ENCODE assay signal across 18 cellular contexts in genomic region chr16:1639282-1639681, GRCh38. TPM values are rescaled to one million over a fixed set of nuclear protein-coding genes. Genes with fewer than 3 reads are reported as not detected.
DNase-seq lines count a peak whose midpoint lies in the region; ATAC-seq and TF ChIP-seq lines count a peak whose summit lies in the region.
"Had no signal": no experiment of that assay in that cellular context is flagged by ENCODE, and none has a peak within 500 bp of the region (broad histone marks: within the 10 kb centered on the region; RNA-seq: fewer than 3 reads in every experiment).

No MANE protein-coding gene starts in this region.

- H3K27ac ChIP-seq in 22Rv1 (peak overlapping the region; percentile 46), H9 (ENCODE audit: insufficient read length, low read depth, low read length) (no peak overlapping the region)

- no peak overlapping the region for H3K23ac ChIP-seq in H9 (ENCODE audit: insufficient read length, low read depth, low read length)

- H3K9ac ChIP-seq in H9 (ENCODE audit: extremely low read depth, insufficient read length, low read length), result no peak overlapping the region

- no peak overlapping the region for H2BK20ac ChIP-seq in H9 (ENCODE audit: low read depth, low read length, poor library complexity, severe bottlenecking)

- TF ChIP-seq CTCF in 22Rv1 (IDR thresholded peaks at IDR 0.05) (no peak), H9 (conservative IDR thresholded peaks at IDR 0.05) (no peak), nephron progenitor cell (IDR thresholded peaks at IDR 0.05) (no peak)

- H3K9me3 ChIP-seq in H9 (ENCODE audit: control insufficient read depth, low read depth, low read length), result no peaks in the 10 kb centered on the region

- H2BK15ac ChIP-seq in H9 (ENCODE audit: low read depth, low read length), result no peak overlapping the region

- H3K27me3 Mint-ChIP-seq in H9 (ENCODE audit: low read depth), result no peaks in the 10 kb centered on the region
- H3K27me3 Mint-ChIP-seq in nephron progenitor cell (ENCODE audit: low read depth, poor library complexity), result peaks cover 5% of the 10 kb centered on the region
- H3K27me3 Mint-ChIP-seq in activated CD4-positive, alpha-beta T cell treated with anti-CD3 and anti-CD28 coated beads, Interleukin-2, amount 10 ng/mL, durations not matched to agents 24 days and 14 days, result no peaks in the 10 kb centered on the region

- H2BK5ac ChIP-seq in H9 (ENCODE audit: insufficient read length, low read length), result no peak overlapping the region

- H4K8ac ChIP-seq in H9 (replicated peaks; ENCODE audit: insufficient read length, low read depth, low read length), result no peak overlapping the region

- H3K27ac Mint-ChIP-seq in H9 (peak overlapping the region in 2 of 3 experiments; percentile 16 to 44; a peak in 1 of 7 replicates), nephron progenitor cell (peak overlapping the region; percentile 53)
- H3K27ac Mint-ChIP-seq in activated CD4-positive, alpha-beta T cell treated with anti-CD3 and anti-CD28 coated beads, Interleukin-2, amount 10 ng/mL, durations not matched to agents 24 days and 14 days, result no peak overlapping the region
- H3K27ac Mint-ChIP-seq: CD8-positive, alpha-beta T cell had no signal

- H3K4me3 Mint-ChIP-seq in H9, result no peak overlapping the region
- no peak overlapping the region for H3K4me3 Mint-ChIP-seq in nephron progenitor cell
- no peak overlapping the region for H3K4me3 Mint-ChIP-seq in activated CD4-positive, alpha-beta T cell treated with anti-CD3 and anti-CD28 coated beads, Interleukin-2, amount 10 ng/mL, durations not matched to agents 24 days and 14 days
- H3K4me3 Mint-ChIP-seq: CD8-positive, alpha-beta T cell had no signal

- H4K91ac ChIP-seq in H9 (ENCODE audit: insufficient read length, low read depth, low read length), result no peak overlapping the region

- H4K5ac ChIP-seq in H9 (ENCODE audit: insufficient read length, low read depth, low read length), result no peak overlapping the region

- no peak overlapping the region for H3K56ac ChIP-seq in H9 (ENCODE audit: insufficient read length, low read depth, low read length)

- no peaks in the 10 kb centered on the region for H3K27me3 ChIP-seq in H9 (ENCODE audit: insufficient read depth, low read length)

- H3K4me1 ChIP-seq in H9 (ENCODE audit: insufficient read depth, low read length), result no peaks in the 10 kb centered on the region

- no CpG with 5 or more reads among the region's 2 CpGs for WGBS in H9 (ENCODE audit: extremely low coverage, insufficient read length, low lambda C conversion rate)

- H3K14ac ChIP-seq in H9 (ENCODE audit: insufficient read depth, low read length), result no peak overlapping the region

- no peak overlapping the region for H2BK12ac ChIP-seq in H9 (ENCODE audit: insufficient read length, low read depth, low read length)

- intact Hi-C loops in activated CD4-positive, alpha-beta T cell treated with anti-CD3 and anti-CD28 coated beads, Interleukin-2, amount 10 ng/mL, durations not matched to agents 24 days and 14 days (cut with micrococcal nuclease), result no loop called here

- no peak for ATAC-seq in HG03460 (IDR thresholded peaks at IDR 0.05; ENCODE audit: unreplicated experiment)
- ATAC-seq in HG03139 (IDR thresholded peaks at IDR 0.05; ENCODE audit: unreplicated experiment), result no peak
- ATAC-seq: CD8-positive, alpha-beta T cell; PC-3; SK-N-SH treated with all-trans-retinoic acid at 6 μM for 48 hours had no signal

- no peak overlapping the region for H3K18ac ChIP-seq in H9 (ENCODE audit: insufficient read length, low read depth, low read length)

- 0 out of 2 replicates have a peak, but pooled peaks cover 2% of the 10 kb centered on the region for H3K79me2 ChIP-seq in H9 (ENCODE audit: insufficient read depth, low read length)

- no peak overlapping the region for H2AFZ ChIP-seq in H9 (ENCODE audit: low read length)

- H3K4me2 ChIP-seq in H9 (ENCODE audit: insufficient read depth, insufficient read length, low read length), result no peak overlapping the region

- no peaks in the 10 kb centered on the region for H3K23me2 ChIP-seq in H9 (ENCODE audit: insufficient read length, low read depth, low read length, poor library complexity, severe bottlenecking)

- H3T11ph ChIP-seq in H9 (ENCODE audit: low read length), result no peak overlapping the region

- H2AK5ac ChIP-seq in H9 (ENCODE audit: insufficient read length, low read length), result no peak overlapping the region

- DNase-seq in H9, result no peak
- DNase-seq in dermis blood vessel endothelial cell, result peak; percentile 14
- no peak for DNase-seq in nephron progenitor cell
- no peak for DNase-seq in activated CD4-positive, alpha-beta T cell treated with anti-CD3 and anti-CD28 coated beads, Interleukin-2, amount 10 ng/mL, durations not matched to agents 24 days and 14 days
- no peak for DNase-seq in kidney glomerular epithelial cell (lab: John Stamatoyannopoulos, UW)
- DNase-seq: CD8-positive, alpha-beta T cell; DMS79 treated with DMSO at 0.1 percent for 48 hours; H7; NCI-H1417 treated with DMSO at 0.1 percent for 48 hours; NCI-H187 treated with DMSO at 0.1 percent for 48 hours; NCI-H526; PC-3; RPMI8226; SHP77 treated with DMSO at 0.1 percent for 48 hours had no signal

- H3K79me1 ChIP-seq in H9 (ENCODE audit: insufficient read depth, low read depth, low read length, poor library complexity, severe bottlenecking), result no peaks in the 10 kb centered on the region

- no peaks in the 10 kb centered on the region for H4K20me1 ChIP-seq in H9 (ENCODE audit: control insufficient read depth, insufficient read depth, insufficient read length)

- no peak overlapping the region for H3K4ac ChIP-seq in H9 (ENCODE audit: low read depth, low read length)

- H3K36me3 Mint-ChIP-seq in H9 (ENCODE audit: insufficient read depth in 1 of 3, low read depth in 3 of 3) (peaks cover 28 to 78% (median 58%) of the 10 kb centered on the region in 3 experiments), nephron progenitor cell (ENCODE audit: low read depth) (peaks cover 80% of the 10 kb centered on the region)
- H3K36me3 Mint-ChIP-seq in activated CD4-positive, alpha-beta T cell treated with anti-CD3 and anti-CD28 coated beads, Interleukin-2, amount 10 ng/mL, durations not matched to agents 24 days and 14 days (ENCODE audit: low read depth), result peaks cover 49% of the 10 kb centered on the region

- H2BK120ac ChIP-seq in H9 (ENCODE audit: low read depth, low read length, poor library complexity, severe bottlenecking), result no peak overlapping the region

- no peaks in the 10 kb centered on the region for H3K9me3 Mint-ChIP-seq in H9
- H3K9me3 Mint-ChIP-seq in nephron progenitor cell, result no peaks in the 10 kb centered on the region
- H3K9me3 Mint-ChIP-seq in activated CD4-positive, alpha-beta T cell treated with anti-CD3 and anti-CD28 coated beads, Interleukin-2, amount 10 ng/mL, durations not matched to agents 24 days and 14 days, result no peaks in the 10 kb centered on the region
- H3K9me3 Mint-ChIP-seq: CD8-positive, alpha-beta T cell had no signal

- H3K4me1 Mint-ChIP-seq in H9 (no peaks in the 10 kb centered on the region), nephron progenitor cell (peaks cover 15% of the 10 kb centered on the region)
- peaks cover 5% of the 10 kb centered on the region for H3K4me1 Mint-ChIP-seq in activated CD4-positive, alpha-beta T cell treated with anti-CD3 and anti-CD28 coated beads, Interleukin-2, amount 10 ng/mL, durations not matched to agents 24 days and 14 days

RNA-seq across cellular contexts. Expression of gene CRAMP1, which starts 27.1 kb away (rescaled TPM):
- total RNA-seq in H9 (2021), result 39.2 and 46.2 TPM in 2 replicates
- total RNA-seq in dermis blood vessel endothelial cell, result 12.9 and 17.3 TPM in 2 replicates
- 34.9 and 36.7 TPM in 2 replicates for total RNA-seq in activated CD4-positive, alpha-beta T cell treated with anti-CD3 and anti-CD28 coated beads, Interleukin-2, amount 10 ng/mL, durations not matched to agents 24 days and 14 days

RNA-seq across cellular contexts. Expression of gene IFT140, which starts 27.4 kb away (rescaled TPM):
- 21.3 and 24.0 TPM in 2 replicates for total RNA-seq in H9 (2021)
- 20.7 and 24.8 TPM in 2 replicates for total RNA-seq in dermis blood vessel endothelial cell
- total RNA-seq in activated CD4-positive, alpha-beta T cell treated with anti-CD3 and anti-CD28 coated beads, Interleukin-2, amount 10 ng/mL, durations not matched to agents 24 days and 14 days, result 9.8 and 11.6 TPM in 2 replicates

RNA-seq across cellular contexts. Expression of gene JPT2, which starts 38.8 kb away (rescaled TPM):
- total RNA-seq in H9 (2021) (200 and 206 TPM in 2 replicates), dermis blood vessel endothelial cell (63.0 and 114 TPM in 2 replicates)
- 119 and 120 TPM in 2 replicates for total RNA-seq in activated CD4-positive, alpha-beta T cell treated with anti-CD3 and anti-CD28 coated beads, Interleukin-2, amount 10 ng/mL, durations not matched to agents 24 days and 14 days
